In the genomic region with DNA sequence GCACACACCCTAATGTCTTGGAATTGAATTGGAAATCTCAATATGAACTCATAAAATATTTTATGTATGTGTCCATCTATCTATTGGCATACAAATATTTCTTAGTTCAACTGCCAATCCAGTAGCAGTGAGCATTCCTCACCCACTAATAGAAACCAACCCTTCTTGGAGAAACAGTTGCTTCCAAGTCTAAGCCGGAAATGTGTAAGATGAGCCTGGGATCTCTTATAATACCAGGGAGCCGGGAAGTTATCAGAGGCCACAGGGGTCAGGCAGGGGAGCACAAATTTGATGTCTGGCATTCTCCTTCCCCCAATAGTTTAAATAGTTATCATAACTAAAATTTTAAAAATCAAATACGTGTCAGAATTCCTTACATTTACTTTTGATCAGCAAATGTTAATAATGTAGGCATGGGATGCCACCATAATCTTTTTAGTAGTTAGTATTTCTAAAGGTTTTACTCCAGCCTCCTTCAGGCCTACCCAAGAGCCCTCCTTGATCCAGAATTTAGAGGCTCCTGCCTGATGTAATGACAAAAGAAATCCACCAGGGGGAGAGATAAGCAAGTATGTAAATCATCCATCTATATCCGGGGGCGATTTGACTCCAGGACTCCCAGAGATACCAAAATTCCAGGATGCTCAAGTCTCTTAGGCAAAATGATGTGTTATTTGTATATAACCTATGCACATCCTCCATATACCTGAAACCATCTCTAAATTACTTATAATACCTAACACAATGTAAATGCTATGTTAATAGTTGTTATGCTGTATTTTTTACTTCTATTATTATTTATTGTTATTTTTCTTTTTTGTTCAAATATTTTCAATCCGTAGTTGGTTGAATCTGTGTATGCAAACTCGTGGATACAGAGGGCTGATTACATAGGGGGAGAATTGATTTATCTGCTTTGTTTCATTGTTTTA, we compare ENCODE assay signal across 8 cellular contexts.
DNase-seq lines count a peak whose midpoint lies in the region; ATAC-seq, FAIRE-seq and TF ChIP-seq lines count a peak whose summit lies in the region.

No MANE protein-coding gene starts in this region.

- H3K4me1 ChIP-seq in trophoblast cell (ENCODE audit: control insufficient read depth in 1 of 2, insufficient read depth in 2 of 2, low read length in 2 of 2) = no peaks in the 10 kb centered on the region

- no peak overlapping the region for H2BK12ac ChIP-seq in trophoblast cell (ENCODE audit: low read length)

- peak; percentile 84 for TF ChIP-seq CTCF in D721Med (IDR thresholded peaks at IDR 0.05; ENCODE audit: insufficient read depth, missing control alignments)

- no peak overlapping the region for H3K4me3 ChIP-seq in trophoblast cell (ENCODE audit: low read depth, low read length)

- H3K36me3 ChIP-seq in trophoblast cell (ENCODE audit: control insufficient read depth in 1 of 2, insufficient read depth in 2 of 2, low read length in 2 of 2) = no peaks in the 10 kb centered on the region

- no peak overlapping the region for H3K9ac ChIP-seq in trophoblast cell (ENCODE audit: low read length)

- no peak overlapping the region for H2AK5ac ChIP-seq in trophoblast cell (ENCODE audit: low read length)

- H3K9me3 ChIP-seq in trophoblast cell (ENCODE audit: insufficient read depth, low read depth, low read length) = no peaks in the 10 kb centered on the region

- H3K79me1 ChIP-seq in trophoblast cell (ENCODE audit: low read length) = no peaks in the 10 kb centered on the region

- no peaks in the 10 kb centered on the region for H3K27me3 ChIP-seq in trophoblast cell (ENCODE audit: insufficient read depth, low read length)

- ATAC-seq in GM21526 (IDR thresholded peaks at IDR 0.05; ENCODE audit: low FRiP score, unreplicated experiment) = peak; percentile 59
- ATAC-seq in HG03442 (IDR thresholded peaks at IDR 0.05; ENCODE audit: unreplicated experiment) = no peak

- no peak overlapping the region for H3K27ac ChIP-seq in trophoblast cell (ENCODE audit: low read depth, low read length)

- peak; percentile 91 for FAIRE-seq in D721Med (lab: Jason Lieb, UNC)

- H3K18ac ChIP-seq in trophoblast cell (ENCODE audit: low read length) = no peak overlapping the region

- no peak for DNase-seq in D721Med (ENCODE audit: insufficient read length, low spot score)
- peak; percentile 2 to 5 for DNase-seq in NCI-H1930 (lab: John Stamatoyannopoulos, UW)
- DNase-seq in SW480 (ENCODE audit: low spot score) = peak; percentile 81
- peak; percentile 56 for DNase-seq in fibroblast of the conjunctiva (ENCODE audit: low read depth)
- peak; percentile 52 to 93 for DNase-seq in trophoblast cell
- no peak for DNase-seq in activated CD8-positive, alpha-beta memory T cell treated with anti-CD3 and anti-CD28 coated beads, Interleukin-2, amount 50 U/mL, for 4 hours

- no peak overlapping the region for H3K4ac ChIP-seq in trophoblast cell (ENCODE audit: low read depth, low read length)

- no peak overlapping the region for H4K91ac ChIP-seq in trophoblast cell (ENCODE audit: low read depth, low read length)

- H3K4me2 ChIP-seq in trophoblast cell (ENCODE audit: low read length) = no peak overlapping the region

- no peaks in the 10 kb centered on the region for H3K79me2 ChIP-seq in trophoblast cell (ENCODE audit: control insufficient read depth, insufficient read depth, low read length, poor library complexity)

- no peak overlapping the region for H2AFZ ChIP-seq in trophoblast cell (ENCODE audit: insufficient read depth, low read length, poor library complexity)

- no peak overlapping the region for H2BK5ac ChIP-seq in trophoblast cell (ENCODE audit: low read depth, low read length, poor library complexity)

- no peak overlapping the region for H4K8ac ChIP-seq in trophoblast cell (ENCODE audit: low read depth, low read length)

- no peak overlapping the region for H2BK120ac ChIP-seq in trophoblast cell (ENCODE audit: insufficient read depth, low read length, poor library complexity)

- no peak overlapping the region for H3K23ac ChIP-seq in trophoblast cell (ENCODE audit: low read length)

- no CpG with 5 or more reads among the region's 7 CpGs for WGBS in trophoblast cell (ENCODE audit: extremely low coverage, insufficient coverage, insufficient read length)

- no peak overlapping the region for H3K14ac ChIP-seq in trophoblast cell (ENCODE audit: low read length)

- H4K12ac ChIP-seq in trophoblast cell (ENCODE audit: low read depth, low read length) = no peak overlapping the region

Comparison
In these comparisons a context has a peak if more than half of its experiments do, and no peak if none do; other contexts are left out.
1. DNase-seq: peak in NCI-H1930 (2 of 2), SW480 (single experiment), fibroblast of the conjunctiva (single experiment) and trophoblast cell (2 of 2); none in D721Med (single experiment) and activated CD8-positive, alpha-beta memory T cell treated with anti-CD3 and anti-CD28 coated beads, Interleukin-2, amount 50 U/mL, for 4 hours (single experiment).